Comparison of ENCODE assay signal across 1 cellular context in genomic region chr16:49961087-49961486, GRCh38.
TF ChIP-seq lines count a peak whose summit lies in the region.

No MANE protein-coding gene starts in this region.

TF ChIP-seq in IMR-90, 13 proteins besides CTCF, POLR2A, EP300 and RAD21 (continued from another document):
- TF ChIP-seq CHD1 (IDR thresholded peaks at IDR 0.05; ENCODE audit: low read depth, low read length) (no peak), MXI1 (IDR thresholded peaks at IDR 0.05; ENCODE audit: borderline replicate concordance, low read depth, low read length) (no peak)
